In the genomic region with DNA sequence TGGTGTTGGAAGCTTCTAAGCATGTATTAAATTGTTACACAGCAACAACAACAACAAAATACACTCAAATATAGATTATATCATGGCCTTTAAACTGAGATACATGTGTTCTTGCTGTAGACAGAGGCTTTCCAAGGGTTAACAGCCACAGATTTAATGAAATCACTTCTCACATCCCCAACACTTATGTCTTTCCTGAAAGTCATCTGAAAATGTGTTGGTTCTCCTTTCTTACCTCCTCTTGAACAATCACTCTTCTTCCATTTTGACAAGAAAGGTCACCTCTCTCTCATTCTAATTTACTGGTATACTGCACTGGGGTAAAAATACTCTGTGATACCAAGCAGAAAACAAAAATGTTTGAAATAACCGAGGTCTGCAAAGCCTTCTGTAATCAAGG, we compare ENCODE assay signal across 9 cellular contexts.
"Had no signal": no experiment of that assay in that cellular context is flagged by ENCODE, and none has a peak within 500 bp of the region (broad histone marks: within the 10 kb centered on the region; RNA-seq: fewer than 3 reads in every experiment).

No MANE protein-coding gene starts in this region.

- DNase-seq: GM23248, GOT3, H7, H9, HCEC 1CT, HFFc6 had no signal

- H3K4me3 ChIP-seq: GM23248, GM23338, HAP-1 had no signal

- H2AFZ ChIP-seq: GM23248, GM23338 had no signal

- H3K4me1 ChIP-seq: HAP-1 had no signal

- H3K9me3 ChIP-seq: HAP-1 had no signal

- H3K27ac Mint-ChIP-seq: GM23338, H9, HFFc6 had no signal

- H3K4me3 Mint-ChIP-seq: GM23338, H9, HFFc6 had no signal

- H3K9me3 Mint-ChIP-seq: GM23338, H9, HFFc6 had no signal

- ATAC-seq: GM23338, HCT116 had no signal

- H3K27ac ChIP-seq: GM23248 had no signal

- H3K4me2 ChIP-seq: GM23338 had no signal

- H3K36me3 ChIP-seq: HAP-1 had no signal
